ENCODE assay signal across 8 cellular contexts in genomic region chr14:53963491-53964227, GRCh38. TPM values are rescaled to one million over a fixed set of nuclear protein-coding genes. Genes with fewer than 3 reads are reported as not detected.
DNase-seq lines count a peak whose midpoint lies in the region; ATAC-seq and TF ChIP-seq lines count a peak whose summit lies in the region.

No MANE protein-coding gene starts in this region.

- H3K36me3 ChIP-seq in BLaER1 (no peaks in the 10 kb centered on the region), fibroblast of lung (ENCODE audit: control insufficient read depth, insufficient read depth, low read length) (no peaks in the 10 kb centered on the region)

- peak; percentile 52 for DNase-seq in NCI-H526 treated with DMSO at 0.1 percent for 48 hours (lab: John Stamatoyannopoulos, UW)
- peak; percentile 40 to 53 for DNase-seq in fibroblast of lung (ENCODE audit: low read depth in 2 of 2)
- DNase-seq in neural crest cell (ENCODE audit: low read depth, low spot score), result no peak
- DNase-seq in effector CD8-positive, alpha-beta T cell (lab: John Stamatoyannopoulos, UW), result no peak
- no peak for DNase-seq in activated T-cell treated with anti-CD3 and anti-CD28 coated beads, Interleukin-2, amount 50 U/mL, for 1 hour
- DNase-seq in stimulated activated CD4-positive, alpha-beta T cell treated with anti-CD3 and anti-CD28 coated beads, Interleukin-4, amount 100 ng/mL, for 1 hour, result no peak

- no peaks in the 10 kb centered on the region for H3K79me2 ChIP-seq in fibroblast of lung (ENCODE audit: control insufficient read depth, insufficient read depth, low read length)

- H3K4me1 Mint-ChIP-seq in neural crest cell, result peaks cover 15% of the 10 kb centered on the region

- peak; percentile 19 to 42 for TF ChIP-seq CTCF in fibroblast of lung (conservative IDR thresholded peaks at IDR 0.05 in 1 of 2, IDR thresholded peaks at IDR 0.05 in 1 of 2; ENCODE audit: low read depth in 1 of 2, low read length in 2 of 2)
- TF ChIP-seq CTCF in neural crest cell (conservative IDR thresholded peaks at IDR 0.05), result peak; percentile 67

- H3K36me3 Mint-ChIP-seq in neural crest cell (ENCODE audit: low read depth), result no peaks in the 10 kb centered on the region

- H3K27me3 ChIP-seq in BLaER1 (no peaks in the 10 kb centered on the region), fibroblast of lung (ENCODE audit: control insufficient read depth, insufficient read depth, low read length) (peaks cover 17% of the 10 kb centered on the region)

- no peak for ATAC-seq in GM19467 (IDR thresholded peaks at IDR 0.05; ENCODE audit: unreplicated experiment)

- no peaks in the 10 kb centered on the region for H3K9me3 ChIP-seq in BLaER1
- no peaks in the 10 kb centered on the region for H3K9me3 ChIP-seq in fibroblast of lung (ENCODE audit: control insufficient read depth, insufficient read depth, low read depth, low read length)

- no peak overlapping the region for H3K27ac Mint-ChIP-seq in neural crest cell (ENCODE audit: unreplicated experiment)

- H3K9me3 Mint-ChIP-seq in neural crest cell, result no peaks in the 10 kb centered on the region

- H3K4me3 ChIP-seq in BLaER1, result no peak overlapping the region
- peak overlapping the region; percentile 23 to 51 (median 36) for H3K4me3 ChIP-seq in fibroblast of lung (replicated peaks in 1 of 4; ENCODE audit: control extremely low read depth in 1 of 4, insufficient read depth in 1 of 4, low read depth in 3 of 4, low read length in 4 of 4)

- peaks cover 88% of the 10 kb centered on the region for H3K27me3 Mint-ChIP-seq in neural crest cell (ENCODE audit: low read depth)

- peak overlapping the region; percentile 46 for H2AFZ ChIP-seq in fibroblast of lung (ENCODE audit: low read length)

- no peak overlapping the region for H3K27ac ChIP-seq in BLaER1
- H3K27ac ChIP-seq in fibroblast of lung (ENCODE audit: insufficient read depth, low read length), result no peak overlapping the region

- H3K4me2 ChIP-seq in BLaER1, result peak overlapping the region; percentile 63; the same call in 1 of the 2 replicates
- H3K4me2 ChIP-seq in fibroblast of lung (ENCODE audit: extremely low read depth, insufficient read depth, low read length), result peak overlapping the region; percentile 87

- H3K9ac ChIP-seq in BLaER1 (no peak overlapping the region), fibroblast of lung (ENCODE audit: insufficient read depth, low read length) (no peak overlapping the region)

- no peaks in the 10 kb centered on the region for H4K20me1 ChIP-seq in BLaER1
- no peaks in the 10 kb centered on the region for H4K20me1 ChIP-seq in fibroblast of lung (ENCODE audit: control insufficient read depth, extremely low read depth, insufficient read depth, low read length)

- peak overlapping the region; percentile 67 for H3K4me3 Mint-ChIP-seq in neural crest cell

- H3K4me1 ChIP-seq in BLaER1, result peaks cover 20% of the 10 kb centered on the region
- H3K4me1 ChIP-seq in fibroblast of lung (ENCODE audit: control insufficient read depth, extremely low read depth, insufficient read depth, low read length), result no peaks in the 10 kb centered on the region

RNA-seq across cellular contexts. Expression of gene BMP4, which starts 7.0 kb away (rescaled TPM):
- total RNA-seq in fibroblast of lung (27.2 and 77.5 TPM in 2 replicates), neural crest cell (1.1 and 1.3 TPM in 2 replicates)
- polyA plus RNA-seq in fibroblast of lung, result 11.4 and 22.9 TPM in 2 replicates
- polyA plus RNA-seq in fibroblast of lung (2012), result 17.1 and 34.4 TPM in 2 replicates
- polyA minus RNA-seq in fibroblast of lung (ENCODE audit: low replicate concordance), result 11.3 and 36.3 TPM in 2 replicates

Comparison
In these comparisons a context has a peak if more than half of its experiments do, and no peak if none do; other contexts are left out.
1. DNase-seq: peak in NCI-H526 treated with DMSO at 0.1 percent for 48 hours (single experiment) and fibroblast of lung (2 of 2); none in neural crest cell (single experiment), effector CD8-positive, alpha-beta T cell (single experiment), activated T-cell treated with anti-CD3 and anti-CD28 coated beads, Interleukin-2, amount 50 U/mL, for 1 hour (single experiment) and stimulated activated CD4-positive, alpha-beta T cell treated with anti-CD3 and anti-CD28 coated beads, Interleukin-4, amount 100 ng/mL, for 1 hour (single experiment).
2. RNA of gene BMP4, which starts 7.0 kb away (total RNA-seq): 27.2 to 77.5 TPM in fibroblast of lung; 1.1 to 1.3 TPM in neural crest cell; every median in the first group is over 10 times any median in the second.